Comparison of ENCODE assay signal across 8 cellular contexts in genomic region chr11:14892577-14892976, GRCh38. TPM values are rescaled to one million over a fixed set of nuclear protein-coding genes. Genes with fewer than 3 reads are reported as not detected.
A peak's percentile ranks its signal among the peaks of the same experiment; 100 is the strongest.
DNase-seq lines count a peak whose midpoint lies in the region; ATAC-seq and TF ChIP-seq lines count a peak whose summit lies in the region.

No MANE protein-coding gene starts in this region.

- H3K27me3 ChIP-seq in BLaER1 treated with 17β-estradiol and CSF1 and Interleukin-3, amounts not matched to agents 10 nM and 100 nM = no peaks in the 10 kb centered on the region
- H3K27me3 ChIP-seq in effector memory CD4-positive, alpha-beta T cell (replicated peaks; ENCODE audit: control insufficient read depth, insufficient read depth, low read length, poor library complexity, severe bottlenecking) = no peaks in the 10 kb centered on the region

- ATAC-seq in GM19328 (IDR thresholded peaks at IDR 0.05; ENCODE audit: unreplicated experiment) = no peak

- peak overlapping the region; percentile 83 to 96 (median 92) for H3K4me2 ChIP-seq in BLaER1 treated with 17β-estradiol and CSF1 and Interleukin-3, amounts not matched to agents 10 nM and 100 nM

- no peak for TF ChIP-seq CTCF in NB4 (IDR thresholded peaks at IDR 0.05; ENCODE audit: low read depth, low read length)
- no peak for TF ChIP-seq CTCF in neural crest cell (conservative IDR thresholded peaks at IDR 0.05)

- H3K9me3 ChIP-seq in BLaER1 treated with 17β-estradiol and CSF1 and Interleukin-3, amounts not matched to agents 10 nM and 100 nM (replicated peaks in 1 of 11) = peaks cover 0 to 7% (median 0%) of the 10 kb centered on the region in 11 experiments; a peak in 2 of 22 replicates
- H3K9me3 ChIP-seq in effector memory CD4-positive, alpha-beta T cell (ENCODE audit: control insufficient read depth, low read length) = no peaks in the 10 kb centered on the region

- H3K27ac ChIP-seq in BLaER1 treated with 17β-estradiol and CSF1 and Interleukin-3, amounts not matched to agents 10 nM and 100 nM = peak overlapping the region in 8 of 11 experiments; percentile 82 to 94 (median 88); a peak in 15 of 22 replicates
- H3K27ac ChIP-seq in effector memory CD4-positive, alpha-beta T cell (ENCODE audit: insufficient read depth, low read length, poor library complexity, severe bottlenecking) = peak overlapping the region; percentile 87

- H3K36me3 Mint-ChIP-seq in neural crest cell (ENCODE audit: low read depth) = no peaks in the 10 kb centered on the region

- no peaks in the 10 kb centered on the region for H3K27me3 Mint-ChIP-seq in neural crest cell (ENCODE audit: low read depth)

- H3K36me3 ChIP-seq in BLaER1 treated with 17β-estradiol and CSF1 and Interleukin-3, amounts not matched to agents 10 nM and 100 nM = no peaks in the 10 kb centered on the region
- H3K36me3 ChIP-seq in effector memory CD4-positive, alpha-beta T cell (ENCODE audit: control insufficient read depth, insufficient read depth, low read length) = no peaks in the 10 kb centered on the region

- peak overlapping the region; percentile 65 to 83 (median 70) for H3K4me3 ChIP-seq in BLaER1 treated with 17β-estradiol and CSF1 and Interleukin-3, amounts not matched to agents 10 nM and 100 nM
- H3K4me3 ChIP-seq in NB4 (ENCODE audit: low read depth, low read length) = peak overlapping the region; percentile 12
- H3K4me3 ChIP-seq in effector memory CD4-positive, alpha-beta T cell (ENCODE audit: insufficient read depth, low read depth, low read length, poor library complexity, severe bottlenecking) = peak overlapping the region; percentile 70

- no peaks in the 10 kb centered on the region for H3K9me3 Mint-ChIP-seq in neural crest cell

- peaks cover 25% of the 10 kb centered on the region for H3K4me1 Mint-ChIP-seq in neural crest cell

- no peak for TF ChIP-seq POLR2A in NB4 (IDR thresholded peaks at IDR 0.05; ENCODE audit: extremely low read depth, insufficient read length)

- H3K4me3 Mint-ChIP-seq in neural crest cell = peak overlapping the region; percentile 87

- peaks cover 0 to 10% (median 0%) of the 10 kb centered on the region in 11 experiments; a peak in 2 of 22 replicates for H4K20me1 ChIP-seq in BLaER1 treated with 17β-estradiol and CSF1 and Interleukin-3, amounts not matched to agents 10 nM and 100 nM

- peak overlapping the region; percentile 78 to 90 (median 86); a peak in 20 of 22 replicates for H3K9ac ChIP-seq in BLaER1 treated with 17β-estradiol and CSF1 and Interleukin-3, amounts not matched to agents 10 nM and 100 nM

- H3K4me1 ChIP-seq in BLaER1 treated with 17β-estradiol and CSF1 and Interleukin-3, amounts not matched to agents 10 nM and 100 nM = peaks cover 31 to 84% (median 55%) of the 10 kb centered on the region in 10 experiments
- H3K4me1 ChIP-seq in effector memory CD4-positive, alpha-beta T cell (ENCODE audit: control insufficient read depth, insufficient read depth, low read length, poor library complexity, severe bottlenecking) = peaks cover 6% of the 10 kb centered on the region

- DNase-seq in NB4 (ENCODE audit: low read depth) = no peak
- no peak for DNase-seq in effector memory CD4-positive, alpha-beta T cell
- no peak for DNase-seq in neural crest cell (ENCODE audit: low read depth, low spot score)
- DNase-seq in AG08396 (ENCODE audit: low spot score) = no peak
- DNase-seq in stimulated activated naive CD4-positive, alpha-beta T cell treated with Interleukin-2 at 50 U/mL for 16 hours (lab: John Stamatoyannopoulos, UW) = no peak
- DNase-seq in NOMO-1 (lab: John Stamatoyannopoulos, UW; ENCODE audit: unreplicated experiment in 2 of 2) = no peak

- no peak overlapping the region for H3K27ac Mint-ChIP-seq in neural crest cell (ENCODE audit: unreplicated experiment)

RNA-seq across cellular contexts. Expression of gene CYP2R1, which starts 0.5 kb away (rescaled TPM):
- total RNA-seq in neural crest cell = 16.9 and 18.5 TPM in 2 replicates

Comparison
In these comparisons a context has a peak if more than half of its experiments do, and no peak if none do; other contexts are left out.
1. H3K4me3 ChIP-seq: peak in every context shown above with its lines; median percentile 70 in BLaER1 treated with 17β-estradiol and CSF1 and Interleukin-3, amounts not matched to agents 10 nM and 100 nM; 70 in effector memory CD4-positive, alpha-beta T cell; 12 in NB4.